ENCODE assay signal across 9 cellular contexts in the genomic region with DNA sequence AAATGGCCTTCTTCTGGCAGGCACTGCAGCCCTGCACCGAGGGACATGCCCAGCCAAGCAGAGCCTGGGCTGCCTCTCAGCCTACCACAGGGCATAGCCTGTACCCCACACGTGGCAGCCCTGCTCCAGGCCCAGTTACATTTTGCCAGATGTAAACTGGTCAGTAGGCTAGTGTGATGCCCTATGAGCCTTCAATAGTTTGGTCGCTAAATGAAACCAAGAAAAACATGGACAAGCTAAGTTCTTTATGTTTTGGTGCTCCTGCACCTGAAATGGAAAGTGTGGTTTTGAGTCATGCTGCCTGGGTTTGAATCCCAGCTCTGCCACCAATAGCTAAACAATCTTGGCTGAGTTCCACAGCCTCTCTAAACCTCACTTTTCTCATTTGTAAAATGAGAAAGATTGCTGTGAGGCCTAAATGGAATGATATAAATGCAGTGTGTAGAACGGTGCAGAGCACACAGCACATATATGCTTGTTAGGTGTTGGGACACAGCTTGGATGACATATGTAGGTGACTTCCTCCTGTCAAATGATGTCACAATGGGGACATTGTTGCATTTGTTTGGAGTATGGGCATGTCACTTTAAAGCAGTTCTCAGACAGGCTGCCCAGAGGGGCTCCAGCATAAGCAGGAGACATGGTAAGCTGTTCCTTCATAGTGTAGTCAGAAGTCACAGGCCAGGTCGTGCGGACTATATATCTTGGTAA. TPM values are rescaled to one million over a fixed set of nuclear protein-coding genes. Genes with fewer than 3 reads are reported as not detected.
A peak's percentile ranks its signal among the peaks of the same experiment; 100 is the strongest.
DNase-seq lines count a peak whose midpoint lies in the region; ATAC-seq and TF ChIP-seq lines count a peak whose summit lies in the region.
"Had no signal": no experiment of that assay in that cellular context is flagged by ENCODE, and none has a peak within 500 bp of the region (broad histone marks: within the 10 kb centered on the region; RNA-seq: fewer than 3 reads in every experiment).

No MANE protein-coding gene starts in this region.

- H3K79me2 ChIP-seq in GM23248 (ENCODE audit: insufficient read depth): peaks cover 100% of the 10 kb centered on the region
- H3K79me2 ChIP-seq in smooth muscle cell (ENCODE audit: low read depth): peaks cover 31% of the 10 kb centered on the region

- H3K9me3 ChIP-seq in GM23248 (ENCODE audit: low read depth): no peaks in the 10 kb centered on the region
- H3K9me3 ChIP-seq in smooth muscle cell (replicated peaks; ENCODE audit: low read depth): no peaks in the 10 kb centered on the region

- no peak overlapping the region for H3K4me3 ChIP-seq in GM23248
- no peak overlapping the region for H3K4me3 ChIP-seq in smooth muscle cell

- peaks cover 16% of the 10 kb centered on the region; the same call in 1 of the 2 replicates for H3K36me3 ChIP-seq in GM23248 (ENCODE audit: low read depth)
- no peaks in the 10 kb centered on the region for H3K36me3 ChIP-seq in smooth muscle cell (ENCODE audit: low read depth)

- DNase-seq in GM23248: peak; percentile 63
- DNase-seq in left ventricle myocardium superior: no peak
- DNase-seq in smooth muscle cell (lab: John Stamatoyannopoulos, UW; ENCODE audit: unreplicated experiment): no peak
- DNase-seq in dermis blood vessel endothelial cell: no peak
- no peak for DNase-seq in HT-29 (ENCODE audit: low spot score)
- no peak for DNase-seq in middle frontal gyrus (ENCODE audit: extremely low spot score, low spot score)
- DNase-seq in NOMO-1 treated with DMSO at 0.1 percent for 48 hours (lab: John Stamatoyannopoulos, UW; ENCODE audit: unreplicated experiment): no peak
- DNase-seq: activated B cell treated with CpG ODN at 0.5 μM for 24 hours had no signal

- no peaks in the 10 kb centered on the region for H3K9me2 ChIP-seq in GM23248 (ENCODE audit: insufficient read depth)

- H2AFZ ChIP-seq in GM23248 (no peak overlapping the region), smooth muscle cell (ENCODE audit: low read depth) (no peak overlapping the region)

- 79 to 82% methylated on average over 6 of the region's 6 CpGs for WGBS in GM23248 (ENCODE audit: low coverage in 1 of 2, low lambda C conversion rate in 2 of 2, missing lambda C conversion rate in 2 of 2), 2 experiments
- WGBS in smooth muscle cell (ENCODE audit: low lambda C conversion rate): 78% methylated on average over 6 of the region's 6 CpGs

- H3K9ac ChIP-seq in GM23248: no peak overlapping the region
- no peak overlapping the region for H3K9ac ChIP-seq in smooth muscle cell (ENCODE audit: low read depth)

- no peaks in the 10 kb centered on the region for H4K20me1 ChIP-seq in GM23248 (ENCODE audit: insufficient read depth)
- no peaks in the 10 kb centered on the region for H4K20me1 ChIP-seq in smooth muscle cell (ENCODE audit: low read depth)

- TF ChIP-seq CTCF in VCaP (conservative IDR thresholded peaks at IDR 0.05): no peak
- TF ChIP-seq CTCF in smooth muscle cell (IDR thresholded peaks at IDR 0.05; ENCODE audit: borderline replicate concordance, insufficient read depth, poor library complexity, severe bottlenecking): no peak

- H3F3A ChIP-seq in GM23248 (ENCODE audit: insufficient read depth): peaks cover 46% of the 10 kb centered on the region
- H3F3A ChIP-seq in smooth muscle cell (ENCODE audit: low read depth): peaks cover 16% of the 10 kb centered on the region

- in situ Hi-C loops in GM23248 (cut with MboI): no loop called here

- H3K27ac ChIP-seq in GM23248 (peak overlapping the region; percentile 60), VCaP (peak overlapping the region; percentile 88), smooth muscle cell (ENCODE audit: low read depth) (peak overlapping the region; percentile 92)

- H3K4me2 ChIP-seq in GM23248 (ENCODE audit: unreplicated experiment) (no peak overlapping the region), smooth muscle cell (peak overlapping the region; percentile 62)

- H3K27me3 ChIP-seq in GM23248 (replicated peaks; ENCODE audit: insufficient read depth) (no peaks in the 10 kb centered on the region), smooth muscle cell (ENCODE audit: low read depth) (no peaks in the 10 kb centered on the region)

- peak; percentile 3 for ATAC-seq in left ventricle myocardium superior

- intact Hi-C loops in left ventricle myocardium superior (cut with micrococcal nuclease): no loop called here

- H3K4me1 ChIP-seq in GM23248 (ENCODE audit: insufficient read depth): peaks cover 35% of the 10 kb centered on the region
- peaks cover 20% of the 10 kb centered on the region for H3K4me1 ChIP-seq in smooth muscle cell (ENCODE audit: low read depth)

RNA-seq across cellular contexts. Expression of a gene that starts 57.4 kb away (rescaled TPM):
- 159 and 175 TPM in 2 replicates for total RNA-seq in GM23248 (2014; rRNA removed; shearing (Covaris generic))
- 107 and 112 TPM in 2 replicates for polyA plus RNA-seq in GM23248 (2016; fragmentation: Nextera tagmentation; extraction: Ambion mirVana)
- total RNA-seq in left ventricle myocardium superior: 105 TPM
- 68.0 and 108 TPM in 2 replicates for total RNA-seq in smooth muscle cell
- polyA plus RNA-seq in smooth muscle cell: 21.7 and 22.2 TPM in 2 replicates
- total RNA-seq in dermis blood vessel endothelial cell: 92.4 and 113 TPM in 2 replicates
- total RNA-seq in HT-29 (2014; rRNA removed; shearing (Covaris generic)): 22.9 and 23.1 TPM in 2 replicates
